In genomic region chr11:104254347-104254746, GRCh38 we compare ENCODE assay signal across 7 cellular contexts.
DNase-seq lines count a peak whose midpoint lies in the region; ATAC-seq and TF ChIP-seq lines count a peak whose summit lies in the region.

No MANE protein-coding gene starts in this region.

- H3K4me3 ChIP-seq in GM12864 (ENCODE audit: low read depth, low read length), result no peak overlapping the region

- peak; percentile 81 for TF ChIP-seq CTCF in GM12864 (IDR thresholded peaks at IDR 0.05; ENCODE audit: low read depth, low read length, missing control alignments)

- ATAC-seq in GM21381 (IDR thresholded peaks at IDR 0.05; ENCODE audit: unreplicated experiment) (peak; percentile 93), GM18870 (IDR thresholded peaks at IDR 0.05; ENCODE audit: unreplicated experiment) (no peak)

- peak; percentile 7 for DNase-seq in GM12864 (ENCODE audit: low read depth)
- DNase-seq in HT-29 (ENCODE audit: low spot score), result peak; percentile 67
- DNase-seq in SKM-1 treated with dmso at 0.1 percent for 144 hours (lab: John Stamatoyannopoulos, UW; ENCODE audit: unreplicated experiment), result peak; percentile 53
- DNase-seq in fibroblast of peridontal ligament (ENCODE audit: extremely low read depth), result peak; percentile 1
- DNase-seq in stimulated activated CD8-positive, alpha-beta memory T cell treated with anti-CD3 and anti-CD28 coated beads, Interleukin-4, amount 100 ng/mL, for 48 hours, result peak; percentile 46

Comparison
In these comparisons a context has a peak if more than half of its experiments do, and no peak if none do; other contexts are left out.
1. DNase-seq: peak in every context shown above with its lines; median percentile 67 in HT-29; 53 in SKM-1 treated with dmso at 0.1 percent for 144 hours; 46 in stimulated activated CD8-positive, alpha-beta memory T cell treated with anti-CD3 and anti-CD28 coated beads, Interleukin-4, amount 100 ng/mL, for 48 hours; 7 in GM12864; 1 in fibroblast of peridontal ligament.